ENCODE assay signal across 1 cellular context in genomic region chr12:122951979-122952892, GRCh38.
A peak's percentile ranks its signal among the peaks of the same experiment; 100 is the strongest.
TF ChIP-seq lines count a peak whose summit lies in the region.

No MANE protein-coding gene starts in this region.

TF ChIP-seq in HEK293, 187 proteins besides CTCF, POLR2A, EP300 and RAD21 (continued from another document and continues in another):
- TF ChIP-seq ZNF518A (tag by site-specific recombination; conservative IDR thresholded peaks at IDR 0.05; ENCODE audit: low read depth), result no peak
- no peak for TF ChIP-seq ZBTB11 (tag by site-specific recombination; conservative IDR thresholded peaks at IDR 0.05; ENCODE audit: low read depth)
- no peak for TF ChIP-seq ZNF555 (tag by site-specific recombination; conservative IDR thresholded peaks at IDR 0.05)
- TF ChIP-seq ZNF549 (tag by site-specific recombination; IDR thresholded peaks at IDR 0.05), result no peak
- TF ChIP-seq ZNF621 (tag by site-specific recombination; IDR thresholded peaks at IDR 0.05), result no peak
- no peak for TF ChIP-seq GLIS1 (tag by site-specific recombination; IDR thresholded peaks at IDR 0.05)
- TF ChIP-seq ZNF391 (tag by site-specific recombination; IDR thresholded peaks at IDR 0.05; ENCODE audit: borderline replicate concordance, low read depth), result 0 out of 2 replicates have a peak, but pooled peaks have one; percentile 30
- TF ChIP-seq ZSCAN4 (tag by site-specific recombination; IDR thresholded peaks at IDR 0.05), result no peak
- TF ChIP-seq ZNF184 (tag by site-specific recombination; IDR thresholded peaks at IDR 0.05), result no peak
- no peak for TF ChIP-seq KLF10 (tag by site-specific recombination; IDR thresholded peaks at IDR 0.05)
- TF ChIP-seq ZNF23 (tag by site-specific recombination; IDR thresholded peaks at IDR 0.05; ENCODE audit: borderline replicate concordance), result no peak
- no peak for TF ChIP-seq ZNF624 (tag by site-specific recombination; IDR thresholded peaks at IDR 0.05)
- TF ChIP-seq INSM2 (tag by site-specific recombination; IDR thresholded peaks at IDR 0.05), result no peak
- TF ChIP-seq ZSCAN5A (tag by site-specific recombination; IDR thresholded peaks at IDR 0.05), result no peak
- no peak for TF ChIP-seq ZNF366 (tag by site-specific recombination; conservative IDR thresholded peaks at IDR 0.05)
- no peak for TF ChIP-seq PRDM6 (tag by site-specific recombination; IDR thresholded peaks at IDR 0.05)
- peak; percentile 99 for TF ChIP-seq ZNF792 (tag by site-specific recombination; IDR thresholded peaks at IDR 0.05)
- TF ChIP-seq KLF16 (tag by site-specific recombination; IDR thresholded peaks at IDR 0.05), result no peak
- TF ChIP-seq ZNF18 (tag by site-specific recombination; IDR thresholded peaks at IDR 0.05), result no peak
- no peak for TF ChIP-seq REPIN1 (tag by site-specific recombination; IDR thresholded peaks at IDR 0.05; ENCODE audit: low read depth)
- TF ChIP-seq ZBTB26 (tag by site-specific recombination; optimal IDR thresholded peaks at IDR 0.05), result no peak
- no peak for TF ChIP-seq ZNF416 (tag by site-specific recombination; IDR thresholded peaks at IDR 0.05)
- no peak for TF ChIP-seq ZNF48 (tag by site-specific recombination; IDR thresholded peaks at IDR 0.05)
- TF ChIP-seq ZNF211 (tag by site-specific recombination; IDR thresholded peaks at IDR 0.05; ENCODE audit: low read depth), result no peak
- TF ChIP-seq SCRT1 (tag by site-specific recombination; IDR thresholded peaks at IDR 0.05; ENCODE audit: borderline replicate concordance), result no peak
- no peak for TF ChIP-seq ZNF157 (tag by site-specific recombination; IDR thresholded peaks at IDR 0.05)
- no peak for TF ChIP-seq ZNF488 (tag by site-specific recombination; IDR thresholded peaks at IDR 0.05)
- peak; percentile 45; the same call in 1 of the 2 replicates for TF ChIP-seq ZNF24 (tag by site-specific recombination; IDR thresholded peaks at IDR 0.05)
- TF ChIP-seq ZFP3 (tag by site-specific recombination; IDR thresholded peaks at IDR 0.05; ENCODE audit: low read depth), result no peak
- no peak for TF ChIP-seq HOXD13 (CRISPR knock-in tag; IDR thresholded peaks at IDR 0.05; ENCODE audit: borderline replicate concordance)
- no peak for TF ChIP-seq ZNF510 (tag by site-specific recombination; IDR thresholded peaks at IDR 0.05; ENCODE audit: insufficient replicate concordance)
- peak; percentile 78 for TF ChIP-seq ZSCAN30 (tag by site-specific recombination; IDR thresholded peaks at IDR 0.05)
- no peak for TF ChIP-seq ZNF341 (tag by site-specific recombination; IDR thresholded peaks at IDR 0.05; ENCODE audit: low read depth)
- TF ChIP-seq KLF17 (tag by site-specific recombination; IDR thresholded peaks at IDR 0.05), result no peak
- no peak for TF ChIP-seq ZNF174 (tag by site-specific recombination; IDR thresholded peaks at IDR 0.05)
